Comparison of ENCODE assay signal across 21 cellular contexts in genomic region chr5:136781464-136781863, GRCh38.
DNase-seq lines count a peak whose midpoint lies in the region; TF ChIP-seq lines count a peak whose summit lies in the region.
"Had no signal": no experiment of that assay in that cellular context is flagged by ENCODE, and none has a peak within 500 bp of the region (broad histone marks: within the 10 kb centered on the region; RNA-seq: fewer than 3 reads in every experiment).

No MANE protein-coding gene starts in this region.

- in situ Hi-C loops in transverse colon (cut with MboI; ENCODE audit: low pct_ligation_motif_present in 1 of 4, low pct_unique_long_range_greater_than_20kb in 1 of 4, low sequenced_read_pairs in 3 of 4) = no loop called here

- DNase-seq in AG04450 (ENCODE audit: low read depth, low spot score) = peak; percentile 1
- DNase-seq in HFF-Myc (ENCODE audit: extremely low read depth, low read depth) = peak; percentile 24
- peak; percentile 68 for DNase-seq in astrocyte of the hippocampus (ENCODE audit: low read depth, low spot score)
- DNase-seq in iris pigment epithelial cell (ENCODE audit: low read depth) = peak; percentile 43
- DNase-seq in middle frontal gyrus (ENCODE audit: extremely low spot score, low spot score) = no peak
- DNase-seq in transverse colon = no peak
- no peak for DNase-seq in LoVo (ENCODE audit: low spot score)
- no peak for DNase-seq in D341Med (ENCODE audit: low spot score)
- DNase-seq: activated CD4-positive, alpha-beta memory T cell treated with anti-CD3 and anti-CD28 coated beads for 36 hours; activated gamma-delta T cell treated with Interleukin-2 at 50 U/mL for 16 hours; activated T-cell treated with anti-CD3 and anti-CD28 coated beads for 4 hours; amniotic stem cell; CD8-positive, alpha-beta memory T cell; DMS79 treated with DMSO at 0.1 percent for 48 hours; NCI-H1105 treated with DMSO at 0.1 percent for 48 hours; SHP77 treated with DMSO at 0.1 percent for 48 hours; sigmoid colon; stimulated activated CD4-positive, alpha-beta T cell treated with anti-CD3 and anti-CD28 coated beads, Interleukin-2, amount 100 ng/mL, for 24 hours; T-helper 17 cell had no signal

- TF ChIP-seq CTCF in AG04450 (IDR thresholded peaks at IDR 0.05; ENCODE audit: low read depth, low read length) (no peak), HFF-Myc (IDR thresholded peaks at IDR 0.05; ENCODE audit: low read depth, low read length, missing control alignments) (no peak), transverse colon (IDR thresholded peaks at IDR 0.05) (no peak)

- WGBS in transverse colon (ENCODE audit: low coverage in 1 of 2), 2 donors = 44 to 74% methylated on average over 2 to 3 of the region's 3 CpGs

- no peaks in the 10 kb centered on the region for H3K4me1 ChIP-seq in transverse colon

- no peaks in the 10 kb centered on the region for H3K36me3 ChIP-seq in transverse colon
- H3K36me3 ChIP-seq: sigmoid colon had no signal

- H3K27me3 ChIP-seq in AG04450 (ENCODE audit: control insufficient read depth, insufficient read depth, low read length) (no peaks in the 10 kb centered on the region), transverse colon (no peaks in the 10 kb centered on the region)
- H3K27me3 ChIP-seq: hepatocyte, sigmoid colon had no signal

- H3K9me3 ChIP-seq in AG04450 (ENCODE audit: control insufficient read depth, insufficient read depth, low read length) (no peaks in the 10 kb centered on the region), transverse colon (no peaks in the 10 kb centered on the region)
- H3K9me3 ChIP-seq: sigmoid colon had no signal

- POLR2A ChIA-PET in AG04450 (lab: Yijun Ruan, JAX) = no interaction called here

- H3K4me3 ChIP-seq in AG04450 (ENCODE audit: low read depth, low read length) (no peak overlapping the region), HFF-Myc (replicated peaks; ENCODE audit: low read depth, low read length) (no peak overlapping the region), transverse colon (no peak overlapping the region)
- H3K4me3 ChIP-seq: hepatocyte, lung, sigmoid colon had no signal

- TF ChIP-seq EP300 in transverse colon (IDR thresholded peaks at IDR 0.05; ENCODE audit: low read depth) = no peak

- H3K27ac ChIP-seq in AG04450 (ENCODE audit: low read depth, low read length) (no peak overlapping the region), transverse colon (no peak overlapping the region)
- H3K27ac ChIP-seq: hepatocyte, sigmoid colon had no signal

- no peak for TF ChIP-seq POLR2A in transverse colon (IDR thresholded peaks at IDR 0.05)

- CTCF ChIA-PET in AG04450 (lab: Charles Lee) = no interaction called here

- intact Hi-C loops in transverse colon (cut with DNase I; ENCODE audit: low total_unique reads) = no loop called here

Comparison
In these comparisons a context has a peak if more than half of its experiments do, and no peak if none do; other contexts are left out.
1. DNase-seq: peak in AG04450 (single experiment), HFF-Myc (single experiment), astrocyte of the hippocampus (single experiment) and iris pigment epithelial cell (single experiment); none in middle frontal gyrus (single experiment), transverse colon (single experiment), LoVo (single experiment) and D341Med (single experiment).